Comparison of ENCODE assay signal across 1 cellular context in genomic region chr10:1400129-1400865, GRCh38.
TF ChIP-seq lines count a peak whose summit lies in the region.

No MANE protein-coding gene starts in this region.

TF ChIP-seq in HepG2, 621 proteins besides CTCF, POLR2A, EP300 and RAD21:
- TF ChIP-seq SALL1 (CRISPR knock-in tag; IDR thresholded peaks at IDR 0.05) (peak; percentile 39; the same call in 1 of the 2 replicates), MAX (IDR thresholded peaks at IDR 0.05) (peak; percentile 40; the same call in 1 of the 2 replicates), PAXIP1 (CRISPR knock-in tag; conservative IDR thresholded peaks at IDR 0.05) (0 out of 2 replicates have a peak, but pooled peaks have one; percentile 15), MIER2 (CRISPR knock-in tag; IDR thresholded peaks at IDR 0.05) (no peak), YY1 (IDR thresholded peaks at IDR 0.05; ENCODE audit: insufficient read depth, insufficient replicate concordance, low read depth, low read length) (no peak), GABPB1 (CRISPR knock-in tag; IDR thresholded peaks at IDR 0.05) (peak; percentile 32), ZFP36 (IDR thresholded peaks at IDR 0.05; ENCODE audit: borderline replicate concordance, low read depth, low read length, partially characterized antibody) (peak; percentile 10), FOXA1 (IDR thresholded peaks at IDR 0.05) (no peak), FOXA1 (CRISPR knock-in tag; IDR thresholded peaks at IDR 0.05) (no peak), ZNF431 (CRISPR knock-in tag; IDR thresholded peaks at IDR 0.05; ENCODE audit: borderline replicate concordance, low read depth) (peak; percentile 52; the same call in 1 of the 2 replicates), ZFX (CRISPR knock-in tag; IDR thresholded peaks at IDR 0.05; ENCODE audit: low read depth) (0 out of 2 replicates have a peak, but pooled peaks have one; percentile 46), SAP130 (CRISPR knock-in tag; IDR thresholded peaks at IDR 0.05; ENCODE audit: low read depth) (0 out of 2 replicates have a peak, but pooled peaks have one; percentile 10), ZNF263 (CRISPR knock-in tag; IDR thresholded peaks at IDR 0.05) (peak; percentile 19; the same call in 1 of the 2 replicates), ELF3 (CRISPR knock-in tag; IDR thresholded peaks at IDR 0.05) (peak; percentile 32; the same call in 1 of the 2 replicates), ZNF629 (CRISPR knock-in tag; conservative IDR thresholded peaks at IDR 0.05) (no peak), SP2 (CRISPR knock-in tag; IDR thresholded peaks at IDR 0.05) (no peak), ATF1 (CRISPR knock-in tag; IDR thresholded peaks at IDR 0.05) (no peak), SRF (IDR thresholded peaks at IDR 0.05; ENCODE audit: low read depth, low read length) (peak; percentile 95), HDAC1 (CRISPR knock-in tag; IDR thresholded peaks at IDR 0.05) (no peak), CENPBD1 (CRISPR knock-in tag; IDR thresholded peaks at IDR 0.05; ENCODE audit: borderline replicate concordance, low read depth) (no peak), ZNF687 (CRISPR knock-in tag; IDR thresholded peaks at IDR 0.05) (peak; percentile 43; the same call in 1 of the 2 replicates), CEBPB (IDR thresholded peaks at IDR 0.05; ENCODE audit: borderline replicate concordance, low read depth, low read length) (peak; percentile 45; the same call in 1 of the 2 replicates), CSRNP1 (CRISPR knock-in tag; IDR thresholded peaks at IDR 0.05) (no peak)
- TF ChIP-seq, protein P1, sequence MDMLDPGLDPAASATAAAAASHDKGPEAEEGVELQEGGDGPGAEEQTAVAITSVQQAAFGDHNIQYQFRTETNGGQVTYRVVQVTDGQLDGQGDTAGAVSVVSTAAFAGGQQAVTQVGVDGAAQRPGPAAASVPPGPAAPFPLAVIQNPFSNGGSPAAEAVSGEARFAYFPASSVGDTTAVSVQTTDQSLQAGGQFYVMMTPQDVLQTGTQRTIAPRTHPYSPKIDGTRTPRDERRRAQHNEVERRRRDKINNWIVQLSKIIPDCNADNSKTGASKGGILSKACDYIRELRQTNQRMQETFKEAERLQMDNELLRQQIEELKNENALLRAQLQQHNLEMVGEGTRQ (IDR thresholded peaks at IDR 0.05; ENCODE audit: low read depth, low read length): no peak
- TF ChIP-seq, protein P1 (CRISPR knock-in tag; IDR thresholded peaks at IDR 0.05; ENCODE audit: borderline replicate concordance): peak; percentile 71; the same call in 1 of the 2 replicates
